11 cellular contexts compared by ENCODE assay signal in genomic region chr5:143546394-143546793, GRCh38.
"Had no signal": no experiment of that assay in that cellular context is flagged by ENCODE, and none has a peak within 500 bp of the region (broad histone marks: within the 10 kb centered on the region; RNA-seq: fewer than 3 reads in every experiment).

No MANE protein-coding gene starts in this region.

- DNase-seq: GM23248, GOT3, H7, H9, HCEC 1CT, HFFc6 had no signal

- H3K36me3 ChIP-seq: HAP-1 had no signal

- H3K9me3 ChIP-seq: HAP-1 had no signal

- H3K27ac ChIP-seq: GM23248 had no signal

- FAIRE-seq: H1, H54 had no signal

- ATAC-seq: GM23338, HCT116 had no signal

- H2AFZ ChIP-seq: GM23248, GM23338 had no signal

- H3K9ac ChIP-seq: GM23248 had no signal

- H3K4me2 ChIP-seq: GM23338 had no signal

- H3K4me1 ChIP-seq: HAP-1 had no signal

- H3K4me3 ChIP-seq: GM23248, GM23338, HAP-1 had no signal
